ENCODE assay signal across 26 cellular contexts in genomic region chr22:44804327-44804726, GRCh38. TPM values are rescaled to one million over a fixed set of nuclear protein-coding genes. Genes with fewer than 3 reads are reported as not detected.
"Had no signal": no experiment of that assay in that cellular context is flagged by ENCODE, and none has a peak within 500 bp of the region (broad histone marks: within the 10 kb centered on the region; RNA-seq: fewer than 3 reads in every experiment).

No MANE protein-coding gene starts in this region.

- H3K27ac Mint-ChIP-seq: dendritic cell treated with granulocyte-macrophage colony-stimulating factor and Interleukin-4, amounts not matched to agents 40 ng/mL and 50 ng/mL, for 4 days; endodermal cell; mesothelial cell of epicardium had no signal

- H3K9me3 Mint-ChIP-seq: dendritic cell treated with granulocyte-macrophage colony-stimulating factor and Interleukin-4, amounts not matched to agents 40 ng/mL and 50 ng/mL, for 4 days; effector memory CD8-positive, alpha-beta T cell; mesothelial cell of epicardium had no signal

- H3K4me1 ChIP-seq: colonic mucosa, esophagus squamous epithelium, gastrocnemius medialis, heart right ventricle, left lung, lower lobe of right lung had no signal

- H3K4me3 Mint-ChIP-seq: dendritic cell treated with granulocyte-macrophage colony-stimulating factor and Interleukin-4, amounts not matched to agents 40 ng/mL and 50 ng/mL, for 4 days; effector memory CD8-positive, alpha-beta T cell; endodermal cell; mesothelial cell of epicardium had no signal

- H3K4me3 ChIP-seq: colonic mucosa, esophagus squamous epithelium, gastrocnemius medialis, heart right ventricle, left lung, lower lobe of right lung, mucosa of descending colon had no signal

- ATAC-seq: effector memory CD8-positive, alpha-beta T cell; esophagus mucosa; gastrocnemius medialis; heart right ventricle; left cardiac atrium; left lung; left ventricle myocardium superior; lower lobe of right lung; mucosa of descending colon had no signal

- H3K9me3 ChIP-seq: colonic mucosa, esophagus squamous epithelium, gastrocnemius medialis, heart right ventricle, left lung, lower lobe of right lung, mucosa of descending colon had no signal

- H3K36me3 ChIP-seq: colonic mucosa, esophagus squamous epithelium, gastrocnemius medialis, heart right ventricle, left lung, lower lobe of right lung had no signal

- DNase-seq: colonic mucosa; cortex of kidney; effector CD8-positive, alpha-beta T cell; effector memory CD8-positive, alpha-beta T cell; endodermal cell; erythroblast; esophagus squamous epithelium; foreskin fibroblast; foreskin melanocyte; gastrocnemius medialis; glutamatergic neuron; head of caudate nucleus; heart right ventricle; hippocampal formation; left cardiac atrium; left lung; left ventricle myocardium superior; lower lobe of right lung; mesenchymal stem cell; mucosa of descending colon had no signal

- H3K27ac ChIP-seq: colonic mucosa, epithelial cell of prostate, esophagus squamous epithelium, gastrocnemius medialis, heart right ventricle, left lung, lower lobe of right lung had no signal

- H3K27me3 ChIP-seq: colonic mucosa had no signal

RNA-seq across cellular contexts. Expression of gene ARHGAP8, which starts 52.0 kb away (rescaled TPM):
- total RNA-seq: dermis microvascular lymphatic vessel endothelial cell, gastrocnemius medialis, left ventricle myocardium superior, lung microvascular endothelial cell had no signal
